In the genomic region with DNA sequence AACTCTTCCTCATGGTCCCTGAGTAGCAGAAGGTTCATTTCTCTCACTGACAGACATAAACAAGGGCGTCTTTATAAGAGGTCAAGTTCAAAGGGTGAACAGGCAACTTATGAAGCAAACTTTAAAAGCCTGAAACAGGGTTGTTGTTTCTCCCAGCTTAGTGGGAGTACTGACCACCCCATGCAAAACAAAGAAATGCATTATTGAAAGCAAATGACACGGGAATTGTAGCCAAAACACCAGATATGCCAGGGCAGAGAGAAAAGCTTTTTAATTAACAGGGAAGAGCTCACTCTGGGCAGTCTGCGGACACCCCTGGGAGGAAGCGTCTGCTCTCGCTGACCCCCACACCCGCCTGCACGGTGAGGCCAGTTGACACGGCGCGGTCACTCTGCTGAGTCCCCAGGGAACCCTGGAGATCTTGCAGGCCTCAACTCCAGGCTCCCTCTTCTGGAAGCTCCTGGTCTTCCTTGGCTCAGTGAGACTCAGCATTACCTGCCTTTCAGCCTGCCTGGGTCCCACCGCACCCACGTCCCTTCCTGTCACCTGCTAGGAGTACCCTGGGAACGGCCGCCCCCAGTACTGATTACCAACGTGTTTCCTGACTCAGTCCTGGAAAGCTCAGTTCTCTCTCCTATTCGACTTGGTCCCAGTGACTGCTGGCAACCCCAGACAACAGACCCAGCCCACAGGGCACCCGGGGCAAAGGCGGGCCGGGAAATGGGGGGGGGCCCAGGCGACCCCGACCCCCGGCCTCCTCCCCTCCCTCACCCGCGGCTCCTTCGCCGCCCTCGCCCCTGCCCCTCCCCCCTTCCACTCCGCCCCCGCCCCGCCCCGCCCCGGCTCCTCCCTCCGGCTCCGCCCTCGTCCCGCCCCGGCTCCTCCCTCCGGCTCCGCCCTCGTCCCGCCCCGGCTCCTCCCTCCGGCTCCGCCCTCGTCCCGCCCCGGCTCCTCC, we compare ENCODE assay signal across 8 cellular contexts. TPM values are rescaled to one million over a fixed set of nuclear protein-coding genes. Genes with fewer than 3 reads are reported as not detected.
DNase-seq lines count a peak whose midpoint lies in the region; TF ChIP-seq lines count a peak whose summit lies in the region.

No MANE protein-coding gene starts in this region.

- H3K4me3 ChIP-seq in ACC112 (ENCODE audit: low read depth, low read length) (peak overlapping the region; percentile 83), GM12864 (ENCODE audit: low read depth, low read length) (peak overlapping the region; percentile 20; the same call in 1 of the 2 replicates), fibroblast of villous mesenchyme (ENCODE audit: low read depth, low read length) (peak overlapping the region; percentile 62)

- H2AFZ ChIP-seq in ACC112 (ENCODE audit: low read length, unreplicated experiment): no peak overlapping the region

- H3K4me1 ChIP-seq in ACC112 (ENCODE audit: control insufficient read depth, insufficient read depth, low read length, unreplicated experiment): peaks cover 13% of the 10 kb centered on the region

- peak overlapping the region; percentile 60 for H3K4me3 Mint-ChIP-seq in activated T-helper 2 cell treated with anti-CD3 and anti-CD28 coated beads, Interferon-gamma antibody, Interleukin-2, Interleukin-4, amounts not matched to agents 10 μg/mL and 5 μg/mL and 100 μg/mL, durations not matched to agents 14 hours and 24 hours and 36 hours (ENCODE audit: low read depth)
- H3K4me3 Mint-ChIP-seq in nephron: peak overlapping the region; percentile 72 to 88 (median 85)

- intact Hi-C loops in activated T-helper 2 cell treated with anti-CD3 and anti-CD28 coated beads, Interferon-gamma antibody, Interleukin-2, Interleukin-4, amounts not matched to agents 10 μg/mL and 5 μg/mL and 100 μg/mL, durations not matched to agents 14 hours and 24 hours and 36 hours (cut with micrococcal nuclease): loop anchor here (2.0 to 5.0 kb wide), 2 partner anchors 37 to 479 kb away; a partner anchor contains a TSS

- H3K27ac ChIP-seq in ACC112 (ENCODE audit: low read depth, low read length): peak overlapping the region; percentile 32; the same call in 1 of the 2 replicates

- no peaks in the 10 kb centered on the region for H3K36me3 ChIP-seq in ACC112 (ENCODE audit: insufficient read depth, low read length)

- H3K79me2 ChIP-seq in ACC112 (ENCODE audit: control insufficient read depth, insufficient read depth, low read length, unreplicated experiment): no peaks in the 10 kb centered on the region

- TF ChIP-seq CTCF in GM12864 (IDR thresholded peaks at IDR 0.05; ENCODE audit: low read depth, low read length, missing control alignments) (no peak), fibroblast of villous mesenchyme (IDR thresholded peaks at IDR 0.05; ENCODE audit: insufficient read depth, low read depth, low read length) (peak; percentile 42), nephron (IDR thresholded peaks at IDR 0.05; ENCODE audit: unreplicated experiment in 3 of 3) (peak; percentile 27 to 45 (median 29))

- H3K36me3 Mint-ChIP-seq in activated T-helper 2 cell treated with anti-CD3 and anti-CD28 coated beads, Interferon-gamma antibody, Interleukin-2, Interleukin-4, amounts not matched to agents 10 μg/mL and 5 μg/mL and 100 μg/mL, durations not matched to agents 14 hours and 24 hours and 36 hours (ENCODE audit: low read depth): no peaks in the 10 kb centered on the region
- no peaks in the 10 kb centered on the region for H3K36me3 Mint-ChIP-seq in nephron (ENCODE audit: low read depth)

- no peak for DNase-seq in GM12864 (ENCODE audit: low read depth)
- peak; percentile 12 for DNase-seq in NCI-H446 treated with DMSO at 0.1 percent for 48 hours (lab: John Stamatoyannopoulos, UW)
- no peak for DNase-seq in activated T-helper 2 cell treated with anti-CD3 and anti-CD28 coated beads, Interferon-gamma antibody, Interleukin-2, Interleukin-4, amounts not matched to agents 10 μg/mL and 5 μg/mL and 100 μg/mL, durations not matched to agents 14 hours and 24 hours and 36 hours (ENCODE audit: low spot score)
- DNase-seq in fibroblast of villous mesenchyme (ENCODE audit: low read depth): peak; percentile 86
- DNase-seq in SKM-1 (lab: John Stamatoyannopoulos, UW; ENCODE audit: unreplicated experiment): no peak
- no peak for DNase-seq in T-helper 9 cell

- H3K9me3 Mint-ChIP-seq in activated T-helper 2 cell treated with anti-CD3 and anti-CD28 coated beads, Interferon-gamma antibody, Interleukin-2, Interleukin-4, amounts not matched to agents 10 μg/mL and 5 μg/mL and 100 μg/mL, durations not matched to agents 14 hours and 24 hours and 36 hours: no peaks in the 10 kb centered on the region
- no peaks in the 10 kb centered on the region for H3K9me3 Mint-ChIP-seq in nephron

- peaks cover 19% of the 10 kb centered on the region for H3K4me1 Mint-ChIP-seq in activated T-helper 2 cell treated with anti-CD3 and anti-CD28 coated beads, Interferon-gamma antibody, Interleukin-2, Interleukin-4, amounts not matched to agents 10 μg/mL and 5 μg/mL and 100 μg/mL, durations not matched to agents 14 hours and 24 hours and 36 hours (ENCODE audit: low read depth)
- H3K4me1 Mint-ChIP-seq in nephron: peaks cover 24% of the 10 kb centered on the region

- no peaks in the 10 kb centered on the region for H3K27me3 ChIP-seq in ACC112 (ENCODE audit: insufficient read depth, low read length)

- H3K27ac Mint-ChIP-seq in activated T-helper 2 cell treated with anti-CD3 and anti-CD28 coated beads, Interferon-gamma antibody, Interleukin-2, Interleukin-4, amounts not matched to agents 10 μg/mL and 5 μg/mL and 100 μg/mL, durations not matched to agents 14 hours and 24 hours and 36 hours: peak overlapping the region; percentile 73
- H3K27ac Mint-ChIP-seq in nephron: peak overlapping the region; percentile 82 to 95 (median 89)

- H3K27me3 Mint-ChIP-seq in activated T-helper 2 cell treated with anti-CD3 and anti-CD28 coated beads, Interferon-gamma antibody, Interleukin-2, Interleukin-4, amounts not matched to agents 10 μg/mL and 5 μg/mL and 100 μg/mL, durations not matched to agents 14 hours and 24 hours and 36 hours (ENCODE audit: low read depth): no peaks in the 10 kb centered on the region
- H3K27me3 Mint-ChIP-seq in nephron (ENCODE audit: low read depth): peaks cover 4% of the 10 kb centered on the region

RNA-seq across cellular contexts. Expression of a gene that starts 1.0 kb away (rescaled TPM):
- total RNA-seq in activated T-helper 2 cell treated with anti-CD3 and anti-CD28 coated beads, Interferon-gamma antibody, Interleukin-2, Interleukin-4, amounts not matched to agents 10 μg/mL and 5 μg/mL and 100 μg/mL, durations not matched to agents 14 hours and 24 hours and 36 hours: 13.8 and 15.2 TPM in 2 replicates
- 9.5 and 17.4 TPM in 2 replicates for total RNA-seq in fibroblast of villous mesenchyme

RNA-seq across cellular contexts. Expression of a gene that starts 15.2 kb away (rescaled TPM):
- total RNA-seq in activated T-helper 2 cell treated with anti-CD3 and anti-CD28 coated beads, Interferon-gamma antibody, Interleukin-2, Interleukin-4, amounts not matched to agents 10 μg/mL and 5 μg/mL and 100 μg/mL, durations not matched to agents 14 hours and 24 hours and 36 hours: 6.7 and 7.3 TPM in 2 replicates
- total RNA-seq in fibroblast of villous mesenchyme: under 0.01 and 0.32 TPM in 2 replicates

RNA-seq across cellular contexts. Expression of a gene that starts 38.4 kb away (rescaled TPM):
- total RNA-seq in activated T-helper 2 cell treated with anti-CD3 and anti-CD28 coated beads, Interferon-gamma antibody, Interleukin-2, Interleukin-4, amounts not matched to agents 10 μg/mL and 5 μg/mL and 100 μg/mL, durations not matched to agents 14 hours and 24 hours and 36 hours: 156 and 158 TPM in 2 replicates
- 106 and 109 TPM in 2 replicates for total RNA-seq in fibroblast of villous mesenchyme

RNA-seq across cellular contexts. Expression of a gene that starts 52.5 kb away (rescaled TPM):
- not detected in 2 replicates for total RNA-seq in activated T-helper 2 cell treated with anti-CD3 and anti-CD28 coated beads, Interferon-gamma antibody, Interleukin-2, Interleukin-4, amounts not matched to agents 10 μg/mL and 5 μg/mL and 100 μg/mL, durations not matched to agents 14 hours and 24 hours and 36 hours
- total RNA-seq in fibroblast of villous mesenchyme: under 0.01 TPM in 1 of 2 replicates, not detected in the other

Comparison
In these comparisons a context has a peak if more than half of its experiments do, and no peak if none do; other contexts are left out.
1. H3K4me3 ChIP-seq: peak in every context shown above with its lines; median percentile 83 in ACC112; 62 in fibroblast of villous mesenchyme; 20 in GM12864.
2. DNase-seq: peak in NCI-H446 treated with DMSO at 0.1 percent for 48 hours (single experiment) and fibroblast of villous mesenchyme (single experiment); none in GM12864 (single experiment), activated T-helper 2 cell treated with anti-CD3 and anti-CD28 coated beads, Interferon-gamma antibody, Interleukin-2, Interleukin-4, amounts not matched to agents 10 μg/mL and 5 μg/mL and 100 μg/mL, durations not matched to agents 14 hours and 24 hours and 36 hours (single experiment), SKM-1 (single experiment) and T-helper 9 cell (single experiment).